ENCODE assay signal across 8 cellular contexts in genomic region chr14:34098045-34098984, GRCh38.
DNase-seq lines count a peak whose midpoint lies in the region; ATAC-seq and TF ChIP-seq lines count a peak whose summit lies in the region.

No MANE protein-coding gene starts in this region.

- ATAC-seq in HG02870 (IDR thresholded peaks at IDR 0.05; ENCODE audit: unreplicated experiment): no peak

- H3K9me3 ChIP-seq in HEK293 (ENCODE audit: control insufficient read depth, insufficient read depth, low read depth, low read length): no peaks in the 10 kb centered on the region

- peaks cover 6% of the 10 kb centered on the region for H3K27me3 Mint-ChIP-seq in endothelial cell (ENCODE audit: unreplicated experiment)

- no peaks in the 10 kb centered on the region for H3K36me3 ChIP-seq in HEK293 (ENCODE audit: control insufficient read depth in 2 of 2, insufficient read depth in 1 of 2, low read length in 2 of 2)

- no peak overlapping the region for H3K4me3 Mint-ChIP-seq in endothelial cell (ENCODE audit: unreplicated experiment)

- no peaks in the 10 kb centered on the region for H3K4me1 ChIP-seq in HEK293 (ENCODE audit: control insufficient read depth, insufficient read depth, low read length)

- no peak overlapping the region for H3K27ac ChIP-seq in HEK293 (ENCODE audit: extremely low read depth, low read depth, low read length)

- H3K9me3 Mint-ChIP-seq in endothelial cell (ENCODE audit: unreplicated experiment): no peaks in the 10 kb centered on the region

- no peak overlapping the region for H3K27ac Mint-ChIP-seq in endothelial cell (ENCODE audit: unreplicated experiment)

- in situ Hi-C loops in SK-MEL-5 (cut with HindIII; ENCODE audit: low pct_unique_long_range_greater_than_20kb, low sequenced_read_pairs): no loop called here

- DNase-seq in D341Med (ENCODE audit: low spot score) (peak; percentile 63), SK-MEL-5 (ENCODE audit: low read depth, low spot score) (peak; percentile 58), endothelial cell (ENCODE audit: low spot score) (peak; percentile 55), midbrain (lab: John Stamatoyannopoulos, UW) (peak; percentile 74), NCI-H128 (lab: John Stamatoyannopoulos, UW; ENCODE audit: unreplicated experiment) (no peak)
- no peak for DNase-seq in stimulated activated CD4-positive, alpha-beta T cell treated with anti-CD3 and anti-CD28 coated beads, Interleukin-4, amount 100 ng/mL, for 24 hours

- no peak overlapping the region for H3K4me3 ChIP-seq in HEK293 (ENCODE audit: low read depth, low read length)

- H3K36me3 Mint-ChIP-seq in endothelial cell (ENCODE audit: low read depth, unreplicated experiment): peaks cover 5% of the 10 kb centered on the region

- POLR2A ChIA-PET in HEK293 (lab: Yijun Ruan, JAX): interaction anchor here (1.0 to 1.2 kb wide), 2 partner anchors 38 to 148 kb away, joined by 3 to 4 read pairs; partner anchors contain the start of gene EGLN3

- TF ChIP-seq CTCF in HEK293 (tag by site-specific recombination; IDR thresholded peaks at IDR 0.05): 0 out of 2 replicates have a peak, but pooled peaks have one; percentile 20
- peak; percentile 63 for TF ChIP-seq CTCF in endothelial cell (IDR thresholded peaks at IDR 0.05; ENCODE audit: unreplicated experiment)

- CTCF ChIA-PET in HEK293 (lab: Yijun Ruan, JAX): interaction anchor here (0.6 to 7.1 kb wide), 35 partner anchors 9 to 1527 kb away, joined by 3 to 86 read pairs (median 4); no protein-coding TSS in a partner anchor

- H3K4me1 Mint-ChIP-seq in endothelial cell (ENCODE audit: unreplicated experiment): peaks cover 8% of the 10 kb centered on the region

TF ChIP-seq in HEK293, 187 proteins besides CTCF, POLR2A, EP300 and RAD21:
- TF ChIP-seq EGR2 (tag by site-specific recombination; IDR thresholded peaks at IDR 0.05; ENCODE audit: low read depth) (peak; percentile 90), ZBTB20 (tag by site-specific recombination; IDR thresholded peaks at IDR 0.05) (peak; percentile 50; the same call in 1 of the 2 replicates), ZNF157 (tag by site-specific recombination; IDR thresholded peaks at IDR 0.05) (no peak), REPIN1 (tag by site-specific recombination; IDR thresholded peaks at IDR 0.05; ENCODE audit: low read depth) (no peak), ZFHX2 (tag by site-specific recombination; conservative IDR thresholded peaks at IDR 0.05) (peak; percentile 89), ZNF184 (tag by site-specific recombination; IDR thresholded peaks at IDR 0.05) (no peak), ZNF654 (tag by site-specific recombination; IDR thresholded peaks at IDR 0.05; ENCODE audit: low read depth) (peak; percentile 60), TSHZ1 (tag by site-specific recombination; IDR thresholded peaks at IDR 0.05; ENCODE audit: borderline replicate concordance) (no peak)

Comparison
In these comparisons a context has a peak if more than half of its experiments do, and no peak if none do; other contexts are left out.
1. DNase-seq: peak in D341Med (single experiment), SK-MEL-5 (single experiment), endothelial cell (single experiment) and midbrain (single experiment); none in NCI-H128 (single experiment) and stimulated activated CD4-positive, alpha-beta T cell treated with anti-CD3 and anti-CD28 coated beads, Interleukin-4, amount 100 ng/mL, for 24 hours (single experiment).